20 cellular contexts compared by ENCODE assay signal in genomic region chr12:65014504-65015271, GRCh38.
DNase-seq lines count a peak whose midpoint lies in the region; ATAC-seq and TF ChIP-seq lines count a peak whose summit lies in the region.
"Had no signal": no experiment of that assay in that cellular context is flagged by ENCODE, and none has a peak within 500 bp of the region (broad histone marks: within the 10 kb centered on the region; RNA-seq: fewer than 3 reads in every experiment).

No MANE protein-coding gene starts in this region.

- no peaks in the 10 kb centered on the region for H3K4me1 ChIP-seq in mucosa of descending colon (ENCODE audit: low read depth)
- no peaks in the 10 kb centered on the region for H3K4me1 ChIP-seq in spleen

- 85 to 90% (median 88%) methylated on average over 9 of the region's 9 CpGs for WGBS in spleen, 5 donors

- DNase-seq in MG63 = peak; percentile 5
- DNase-seq in epithelial cell of prostate (ENCODE audit: low read depth, low spot score) = peak; percentile 72
- DNase-seq in mucosa of descending colon = peak in 1 of 3 donors; percentile 14
- no peak for DNase-seq in spleen
- DNase-seq in OCI-M2 (lab: John Stamatoyannopoulos, UW; ENCODE audit: unreplicated experiment) = no peak
- DNase-seq in GM19238 (ENCODE audit: insufficient read length, low spot score) = no peak
- no peak for DNase-seq in NCI-H1694 treated with DMSO at 0.1 percent for 48 hours (lab: John Stamatoyannopoulos, UW)
- DNase-seq: 8988T; CD4-positive, CD25-positive, alpha-beta regulatory T cell; COR-L47; GDM1; HCEC 1CT; KG1; NCI-H1436; NCI-H2029; NCI-H345; NCI-H524 treated with DMSO at 0.1 percent for 48 hours; Peyer's patch; Right ventricle myocardium superior had no signal

- TF ChIP-seq CTCF in C4-2B (conservative IDR thresholded peaks at IDR 0.05) = no peak
- TF ChIP-seq CTCF in mucosa of descending colon (IDR thresholded peaks at IDR 0.05) = no peak
- TF ChIP-seq CTCF in spleen (IDR thresholded peaks at IDR 0.05 in 8 of 11, conservative IDR thresholded peaks at IDR 0.05 in 3 of 11) = no peak

- H3K4me3 ChIP-seq in MG63 = no peak overlapping the region
- H3K4me3 ChIP-seq in mucosa of descending colon = no peak overlapping the region
- H3K4me3 ChIP-seq in spleen = no peak overlapping the region
- H3K4me3 ChIP-seq: Peyer's patch had no signal

- H3K27me3 ChIP-seq in MG63 = no peaks in the 10 kb centered on the region
- H3K27me3 ChIP-seq in spleen (replicated peaks in 1 of 7) = peaks cover 0 to 4% (median 0%) of the 10 kb centered on the region in 7 donors
- H3K27me3 ChIP-seq: Peyer's patch had no signal

- no peak for TF ChIP-seq POLR2A in spleen (IDR thresholded peaks at IDR 0.05)

- intact Hi-C loops in mucosa of descending colon (cut with DNase I, micrococcal nuclease) = no loop called here
- intact Hi-C loops in spleen (cut with DNase I; ENCODE audit: low total_unique reads) = no loop called here

- peak overlapping the region; percentile 47 for H3K27ac ChIP-seq in C4-2B
- peak overlapping the region; percentile 80 for H3K27ac ChIP-seq in epithelial cell of prostate
- no peak overlapping the region for H3K27ac ChIP-seq in spleen

- ATAC-seq in mucosa of descending colon = peak; percentile 51

- no peaks in the 10 kb centered on the region for H3K9me3 ChIP-seq in MG63
- no peaks in the 10 kb centered on the region for H3K9me3 ChIP-seq in mucosa of descending colon
- no peaks in the 10 kb centered on the region for H3K9me3 ChIP-seq in spleen
- H3K9me3 ChIP-seq: Peyer's patch had no signal

- H3K36me3 ChIP-seq in MG63 (no peaks in the 10 kb centered on the region), mucosa of descending colon (ENCODE audit: low read depth) (no peaks in the 10 kb centered on the region), spleen (no peaks in the 10 kb centered on the region)
- H3K36me3 ChIP-seq: Peyer's patch had no signal

Comparison
In these comparisons a context has a peak if more than half of its experiments do, and no peak if none do; other contexts are left out.
1. H3K27ac ChIP-seq: peak in C4-2B (single experiment) and epithelial cell of prostate (single experiment); none in spleen (0 of 8).
2. DNase-seq: peak in MG63 (single experiment) and epithelial cell of prostate (single experiment); none in spleen (single experiment), OCI-M2 (single experiment), GM19238 (single experiment) and NCI-H1694 treated with DMSO at 0.1 percent for 48 hours (single experiment).